ENCODE assay signal across 8 cellular contexts in the genomic region with DNA sequence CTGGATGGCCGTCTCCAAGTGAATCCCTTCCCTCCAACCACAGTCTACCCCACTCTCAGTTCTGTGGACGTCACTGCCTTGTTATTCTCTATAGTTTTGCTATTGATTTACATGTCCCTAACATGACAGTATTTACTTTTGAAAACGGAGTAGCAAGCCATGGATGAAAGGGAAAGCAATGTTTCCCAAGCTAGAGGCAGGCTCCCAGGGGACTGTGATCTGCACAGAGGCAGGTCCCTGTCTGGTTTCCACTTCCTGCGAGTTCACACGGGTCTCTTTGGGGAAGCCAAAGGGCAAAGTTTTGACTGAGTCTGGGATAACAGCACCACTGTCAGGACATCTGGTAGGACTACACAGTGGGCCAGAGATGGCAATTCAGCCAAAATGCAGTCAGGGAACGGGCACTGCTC. TPM values are rescaled to one million over a fixed set of nuclear protein-coding genes. Genes with fewer than 3 reads are reported as not detected.
DNase-seq lines count a peak whose midpoint lies in the region; ATAC-seq and TF ChIP-seq lines count a peak whose summit lies in the region.

No MANE protein-coding gene starts in this region.

- H3K9me3 ChIP-seq in SK-N-SH (no peaks in the 10 kb centered on the region), upper lobe of right lung (no peaks in the 10 kb centered on the region)

- H3K9me2 ChIP-seq in SK-N-SH, result no peaks in the 10 kb centered on the region

- no peak overlapping the region for H3K27ac ChIP-seq in SK-N-SH (ENCODE audit: low read depth in 2 of 2, low read length in 1 of 2)
- no peak overlapping the region for H3K27ac ChIP-seq in brain microvascular endothelial cell
- H3K27ac ChIP-seq in upper lobe of right lung, result no peak overlapping the region

- H3K27me3 Mint-ChIP-seq in CD14-positive monocyte (ENCODE audit: low read depth in 3 of 3), result peaks cover 0 to 3% (median 0%) of the 10 kb centered on the region in 3 donors

- no peaks in the 10 kb centered on the region for H3K36me3 Mint-ChIP-seq in CD14-positive monocyte

- H3K36me3 ChIP-seq in SK-N-SH (replicated peaks in 1 of 2; ENCODE audit: control insufficient read depth in 1 of 2, insufficient read depth in 2 of 2, low read length in 1 of 2) (no peaks in the 10 kb centered on the region), brain microvascular endothelial cell (replicated peaks) (no peaks in the 10 kb centered on the region), upper lobe of right lung (no peaks in the 10 kb centered on the region)

- TF ChIP-seq EP300 in SK-N-SH (IDR thresholded peaks at IDR 0.05; ENCODE audit: borderline replicate concordance in 1 of 2, low read depth in 1 of 2, low read length in 1 of 2), result no peak

- CTCF ChIA-PET in SK-N-SH (lab: Yijun Ruan, JAX), result interaction anchor here (1.1 to 2.5 kb wide), 2 partner anchors 8 to 45 kb away, joined by 4 to 9 read pairs; no protein-coding TSS in a partner anchor

- POLR2A ChIA-PET in SK-N-SH (lab: Yijun Ruan, JAX), result no interaction called here

- WGBS in SK-N-SH (ENCODE audit: low lambda C conversion rate), result 55% methylated on average over 6 of the region's 6 CpGs

- peaks cover 4% of the 10 kb centered on the region for H3K4me1 Mint-ChIP-seq in CD14-positive monocyte

- ATAC-seq in SK-N-SH treated with all-trans-retinoic acid at 6 μM for 48 hours, result no peak
- ATAC-seq in HG03066 (IDR thresholded peaks at IDR 0.05; ENCODE audit: low read depth, unreplicated experiment), result peak; percentile 79
- ATAC-seq in upper lobe of right lung, result no peak

- H3K9me3 Mint-ChIP-seq in CD14-positive monocyte, result peaks cover 1 to 8% (median 3%) of the 10 kb centered on the region in 7 donors

- H3K4me1 ChIP-seq in SK-N-SH (ENCODE audit: control insufficient read depth in 1 of 2, insufficient read depth in 2 of 2, low read depth in 1 of 2, low read length in 1 of 2), result no peaks in the 10 kb centered on the region
- no peaks in the 10 kb centered on the region for H3K4me1 ChIP-seq in upper lobe of right lung

- DNase-seq in SK-N-SH (no peak), brain microvascular endothelial cell (peak; percentile 41), upper lobe of right lung (no peak), CD14-positive monocyte (ENCODE audit: low spot score) (no peak), germinal center (ENCODE audit: low spot score) (no peak)
- DNase-seq in activated CD4-positive, alpha-beta T cell treated with anti-CD3 and anti-CD28 coated beads, Interleukin-2, amount 50 U/mL, for 1 hour, result no peak

- H2AFZ ChIP-seq in SK-N-SH (ENCODE audit: low read depth), result no peak overlapping the region

- intact Hi-C loops in upper lobe of right lung (cut with DNase I), result no loop called here
- intact Hi-C loops in CD14-positive monocyte (cut with micrococcal nuclease), result no loop called here

- TF ChIP-seq RAD21 in SK-N-SH (IDR thresholded peaks at IDR 0.05; ENCODE audit: low read length), result peak; percentile 7; the same call in 1 of the 2 replicates

- no peaks in the 10 kb centered on the region for H3K79me2 ChIP-seq in SK-N-SH (ENCODE audit: insufficient read depth)

- in situ Hi-C loops in brain microvascular endothelial cell (cut with HindIII; ENCODE audit: low pct_ligation_motif_present, low sequenced_read_pairs), result no loop called here

- no peak overlapping the region for H3K4me3 ChIP-seq in SK-N-SH (ENCODE audit: low read depth in 2 of 2, low read length in 1 of 2)
- no peak overlapping the region for H3K4me3 ChIP-seq in brain microvascular endothelial cell (ENCODE audit: low read depth, low read length)
- no peak overlapping the region for H3K4me3 ChIP-seq in upper lobe of right lung

- no peak overlapping the region for H3K9ac ChIP-seq in SK-N-SH

- H3K27ac Mint-ChIP-seq in CD14-positive monocyte, result no peak overlapping the region

- no peak overlapping the region for H3K4me3 Mint-ChIP-seq in CD14-positive monocyte

- TF ChIP-seq CTCF in SK-N-SH (IDR thresholded peaks at IDR 0.05) (no peak), brain microvascular endothelial cell (IDR thresholded peaks at IDR 0.05; ENCODE audit: low read depth, low read length, missing control alignments) (peak; percentile 34), upper lobe of right lung (IDR thresholded peaks at IDR 0.05) (peak; percentile 14), CD14-positive monocyte (IDR thresholded peaks at IDR 0.05) (no peak)

- H3K4me2 ChIP-seq in SK-N-SH, result no peak overlapping the region

- H3F3A ChIP-seq in SK-N-SH (replicated peaks; ENCODE audit: insufficient read depth), result no peaks in the 10 kb centered on the region

- H3K27me3 ChIP-seq in SK-N-SH (ENCODE audit: insufficient read depth) (no peaks in the 10 kb centered on the region), brain microvascular endothelial cell (replicated peaks) (no peaks in the 10 kb centered on the region), upper lobe of right lung (no peaks in the 10 kb centered on the region)

- no peaks in the 10 kb centered on the region for H4K20me1 ChIP-seq in SK-N-SH (ENCODE audit: insufficient read depth)

TF ChIP-seq in SK-N-SH, 30 proteins besides CTCF, POLR2A, EP300 and RAD21:
- TF ChIP-seq MEF2A (IDR thresholded peaks at IDR 0.05; ENCODE audit: borderline replicate concordance, low read depth) (no peak), GATA2 (CRISPR knock-in tag; IDR thresholded peaks at IDR 0.05) (no peak), RCOR1 (IDR thresholded peaks at IDR 0.05; ENCODE audit: low read length) (no peak), ELF1 (IDR thresholded peaks at IDR 0.05) (no peak), GABPA (IDR thresholded peaks at IDR 0.05; ENCODE audit: low read depth) (no peak), USF1 (IDR thresholded peaks at IDR 0.05; ENCODE audit: borderline replicate concordance, low read depth) (no peak), FOXJ3 (CRISPR knock-in tag; IDR thresholded peaks at IDR 0.05) (no peak), FOSL2 (IDR thresholded peaks at IDR 0.05; ENCODE audit: borderline replicate concordance, low read depth) (no peak), CHD2 (IDR thresholded peaks at IDR 0.05; ENCODE audit: low read length, partially characterized antibody) (no peak), RXRA (IDR thresholded peaks at IDR 0.05; ENCODE audit: borderline replicate concordance, low read depth) (no peak)
- TF ChIP-seq, protein P1, sequence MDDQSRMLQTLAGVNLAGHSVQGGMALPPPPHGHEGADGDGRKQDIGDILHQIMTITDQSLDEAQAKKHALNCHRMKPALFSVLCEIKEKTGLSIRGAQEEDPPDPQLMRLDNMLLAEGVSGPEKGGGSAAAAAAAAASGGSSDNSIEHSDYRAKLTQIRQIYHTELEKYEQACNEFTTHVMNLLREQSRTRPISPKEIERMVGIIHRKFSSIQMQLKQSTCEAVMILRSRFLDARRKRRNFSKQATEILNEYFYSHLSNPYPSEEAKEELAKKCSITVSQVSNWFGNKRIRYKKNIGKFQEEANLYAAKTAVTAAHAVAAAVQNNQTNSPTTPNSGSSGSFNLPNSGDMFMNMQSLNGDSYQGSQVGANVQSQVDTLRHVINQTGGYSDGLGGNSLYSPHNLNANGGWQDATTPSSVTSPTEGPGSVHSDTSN (IDR thresholded peaks at IDR 0.05), result no peak

TF ChIP-seq in SK-N-SH treated with all-trans-retinoic acid at 6 μM for 48 hours, 23 proteins besides CTCF, POLR2A, EP300 and RAD21 (continues in another document):
- TF ChIP-seq TOX (CRISPR knock-in tag; IDR thresholded peaks at IDR 0.05; ENCODE audit: borderline replicate concordance), result no peak
- TF ChIP-seq CSRNP3 (CRISPR knock-in tag; IDR thresholded peaks at IDR 0.05), result no peak
- no peak for TF ChIP-seq POU6F1 (CRISPR knock-in tag; IDR thresholded peaks at IDR 0.05; ENCODE audit: borderline replicate concordance, low read depth)
- TF ChIP-seq RARB (CRISPR knock-in tag; IDR thresholded peaks at IDR 0.05), result no peak
- TF ChIP-seq CSDC2 (CRISPR knock-in tag; IDR thresholded peaks at IDR 0.05), result no peak
- TF ChIP-seq ESRRG (CRISPR knock-in tag; IDR thresholded peaks at IDR 0.05), result no peak
- no peak for TF ChIP-seq ISL1 (CRISPR knock-in tag; IDR thresholded peaks at IDR 0.05)
- no peak for TF ChIP-seq ZNF8 (CRISPR knock-in tag; IDR thresholded peaks at IDR 0.05)
- TF ChIP-seq TCF4 (CRISPR knock-in tag; IDR thresholded peaks at IDR 0.05; ENCODE audit: borderline replicate concordance), result no peak
- no peak for TF ChIP-seq BACH2 (CRISPR knock-in tag; IDR thresholded peaks at IDR 0.05; ENCODE audit: borderline replicate concordance)

RNA-seq across cellular contexts. Expression of gene C9orf153, which starts 12.7 kb away (rescaled TPM):
- polyA plus RNA-seq in SK-N-SH (2012; rRNA removed) (0.03 TPM in 1 of 2 replicates, not detected in the other), CD14-positive monocyte (not detected)
- polyA plus RNA-seq in SK-N-SH (2012; cell fraction: cytosol; rRNA removed), result 0.03 TPM in 2 replicates
- 0.05 and 0.06 TPM in 2 replicates for polyA plus RNA-seq in SK-N-SH (2012; cell fraction: nucleus; rRNA removed)
- 0.23 TPM for total RNA-seq in upper lobe of right lung

RNA-seq across cellular contexts. Expression of gene ISCA1, which starts 35.6 kb away (rescaled TPM):
- polyA plus RNA-seq in SK-N-SH (2012; rRNA removed) (10.9 and 14.7 TPM in 2 replicates), CD14-positive monocyte (10 to 100 TPM; 36.9 to 46.7 TPM)
- 19.2 and 24.0 TPM in 2 replicates for polyA plus RNA-seq in SK-N-SH (2012; cell fraction: cytosol; rRNA removed)
- 5.0 and 13.1 TPM in 2 replicates for polyA plus RNA-seq in SK-N-SH (2012; cell fraction: nucleus; rRNA removed)
- 22.0 TPM for total RNA-seq in upper lobe of right lung

Comparison
In these comparisons a context has a peak if more than half of its experiments do, and no peak if none do; other contexts are left out.
1. CTCF ChIP-seq: peak in brain microvascular endothelial cell (single experiment) and upper lobe of right lung (single experiment); none in SK-N-SH (single experiment) and CD14-positive monocyte (single experiment).